ENCODE assay signal across 8 cellular contexts in genomic region chr5:51382759-51383493, GRCh38. TPM values are rescaled to one million over a fixed set of nuclear protein-coding genes. Genes with fewer than 3 reads are reported as not detected.
A peak's percentile ranks its signal among the peaks of the same experiment; 100 is the strongest.
DNase-seq lines count a peak whose midpoint lies in the region; ATAC-seq and TF ChIP-seq lines count a peak whose summit lies in the region.

ISL1 (plus strand) TSS chr5:51383448; CDS start chr5:51383672, 224 bp downstream.

- H3K36me3 Mint-ChIP-seq in activated naive CD8-positive, alpha-beta T cell treated with anti-CD3 and anti-CD28 coated beads, Interleukin-2, amount 50 U/mL, for 24 hours (ENCODE audit: low read depth) = no peaks in the 10 kb centered on the region

- H3K27me3 Mint-ChIP-seq in activated naive CD8-positive, alpha-beta T cell treated with anti-CD3 and anti-CD28 coated beads, Interleukin-2, amount 50 U/mL, for 24 hours = peaks cover 94% of the 10 kb centered on the region

- no peak for ATAC-seq in activated naive CD8-positive, alpha-beta T cell treated with anti-CD3 and anti-CD28 coated beads, Interleukin-2, amount 50 U/mL, for 24 hours
- no peak for ATAC-seq in activated CD4-positive, CD25-positive, alpha-beta regulatory T cell treated with anti-CD3 and anti-CD28 coated beads, Interleukin-2, amount 50 U/mL, for 24 hours

- WGBS in sigmoid colon, 2 donors = 2 to 3% methylated on average over 73 of the region's 73 CpGs

- peak; percentile 72 to 84 for TF ChIP-seq POLR2A in sigmoid colon (IDR thresholded peaks at IDR 0.05)

- peak within 1 kb of the TSS in 3 of 4 donors; percentile 69 to 86 (median 83) for H3K27ac ChIP-seq in sigmoid colon

- H3K4me3 ChIP-seq in GM08714 (ENCODE audit: low read length) = peak within 1 kb of the TSS; percentile 49
- H3K4me3 ChIP-seq in sigmoid colon = peak within 1 kb of the TSS; percentile 52 to 68 (median 56)

- peak; percentile 90 for DNase-seq in NCI-H146 treated with DMSO at 0.1 percent for 48 hours (lab: John Stamatoyannopoulos, UW; ENCODE audit: unreplicated experiment)
- no peak for DNase-seq in activated naive CD8-positive, alpha-beta T cell treated with anti-CD3 and anti-CD28 coated beads, Interleukin-2, amount 50 U/mL, for 24 hours
- peak in 26 of 51 donors; percentile 12 to 59 (median 36) for DNase-seq in hypothalamus (lab: John Stamatoyannopoulos, UW)
- peak; percentile 90 for DNase-seq in sigmoid colon
- DNase-seq in NAMALWA (ENCODE audit: low spot score) = no peak
- no peak for DNase-seq in 8988T

- no peak within 1 kb of the TSS for H3K27ac Mint-ChIP-seq in activated naive CD8-positive, alpha-beta T cell treated with anti-CD3 and anti-CD28 coated beads, Interleukin-2, amount 50 U/mL, for 24 hours

- peaks cover under 1% of the 10 kb centered on the region for H3K9me3 Mint-ChIP-seq in activated naive CD8-positive, alpha-beta T cell treated with anti-CD3 and anti-CD28 coated beads, Interleukin-2, amount 50 U/mL, for 24 hours

- peaks cover 0 to 21% (median 10%) of the 10 kb centered on the region in 4 donors for H3K4me1 ChIP-seq in sigmoid colon

- no peak for TF ChIP-seq CTCF in sigmoid colon (IDR thresholded peaks at IDR 0.05)

- peaks cover 0 to 95% (median 10%) of the 10 kb centered on the region in 3 donors for H3K27me3 ChIP-seq in sigmoid colon

- peaks cover 3% of the 10 kb centered on the region for H3K4me1 Mint-ChIP-seq in activated naive CD8-positive, alpha-beta T cell treated with anti-CD3 and anti-CD28 coated beads, Interleukin-2, amount 50 U/mL, for 24 hours

- no peaks in the 10 kb centered on the region for H3K9me3 ChIP-seq in sigmoid colon

- peak within 1 kb of the TSS; percentile 32 for H3K4me3 Mint-ChIP-seq in activated naive CD8-positive, alpha-beta T cell treated with anti-CD3 and anti-CD28 coated beads, Interleukin-2, amount 50 U/mL, for 24 hours

- TF ChIP-seq EP300 in sigmoid colon (IDR thresholded peaks at IDR 0.05) = no peak

- intact Hi-C loops in sigmoid colon (cut with DNase I) = loop anchor here (5.0 to 10.0 kb wide), 2 partner anchors 34 to 418 kb away; no protein-coding TSS in a partner anchor

- no peaks in the 10 kb centered on the region for H3K36me3 ChIP-seq in sigmoid colon

RNA-seq across cellular contexts. Expression of gene ISL1, which starts in this region (rescaled TPM):
- 1 to 10 TPM in 3 of 4 donors, under 1 TPM in 1; 0.81 to 1.2 (median 1.1) TPM for total RNA-seq in sigmoid colon
- 1 to 10 TPM in 1 of 3 donors, under 1 TPM in 2; 0.46 to 1.2 (median 0.48) TPM for polyA plus RNA-seq in sigmoid colon

Comparison
In these comparisons a context has a peak if more than half of its experiments do, and no peak if none do; other contexts are left out.
1. DNase-seq: peak in NCI-H146 treated with DMSO at 0.1 percent for 48 hours (single experiment), hypothalamus (26 of 51) and sigmoid colon (single experiment); none in activated naive CD8-positive, alpha-beta T cell treated with anti-CD3 and anti-CD28 coated beads, Interleukin-2, amount 50 U/mL, for 24 hours (single experiment), NAMALWA (single experiment) and 8988T (single experiment).